In genomic region chr6:15331143-15331542, GRCh38 we compare ENCODE assay signal across 9 cellular contexts.
DNase-seq lines count a peak whose midpoint lies in the region; ATAC-seq and TF ChIP-seq lines count a peak whose summit lies in the region.
"Had no signal": no experiment of that assay in that cellular context is flagged by ENCODE, and none has a peak within 500 bp of the region (broad histone marks: within the 10 kb centered on the region; RNA-seq: fewer than 3 reads in every experiment).

No MANE protein-coding gene starts in this region.

- TF ChIP-seq POLR2A in NB4 (IDR thresholded peaks at IDR 0.05; ENCODE audit: extremely low read depth, insufficient read length) (no peak), erythroblast (IDR thresholded peaks at IDR 0.05; ENCODE audit: low read length) (no peak)

- no peaks in the 10 kb centered on the region for H3K27me3 Mint-ChIP-seq in activated CD8-positive, alpha-beta memory T cell treated with anti-CD3 and anti-CD28 coated beads, Interleukin-2, amount 10 ng/mL, durations not matched to agents 7 days and 5 days
- no peaks in the 10 kb centered on the region for H3K27me3 Mint-ChIP-seq in stimulated activated memory B cell treated with anti-CD40 and anti-IgM and Interleukin-4, amounts not matched to agents 10 μg/mL and 1 μg/mL and 100 μg/mL, for 72 hours

- H3K4me1 Mint-ChIP-seq in activated CD8-positive, alpha-beta memory T cell treated with anti-CD3 and anti-CD28 coated beads, Interleukin-2, amount 10 ng/mL, durations not matched to agents 7 days and 5 days: peaks cover 71% of the 10 kb centered on the region
- H3K4me1 Mint-ChIP-seq in stimulated activated memory B cell treated with anti-CD40 and anti-IgM and Interleukin-4, amounts not matched to agents 10 μg/mL and 1 μg/mL and 100 μg/mL, for 72 hours: peaks cover 85% of the 10 kb centered on the region

- CTCF ChIA-PET in activated CD8-positive, alpha-beta memory T cell treated with anti-CD3 and anti-CD28 coated beads, Interleukin-2, amount 10 ng/mL, durations not matched to agents 7 days and 5 days (lab: Charles Lee): no interaction called here

- peaks cover 6% of the 10 kb centered on the region for H3K36me3 Mint-ChIP-seq in activated CD8-positive, alpha-beta memory T cell treated with anti-CD3 and anti-CD28 coated beads, Interleukin-2, amount 10 ng/mL, durations not matched to agents 7 days and 5 days
- H3K36me3 Mint-ChIP-seq in stimulated activated memory B cell treated with anti-CD40 and anti-IgM and Interleukin-4, amounts not matched to agents 10 μg/mL and 1 μg/mL and 100 μg/mL, for 72 hours: peaks cover 8% of the 10 kb centered on the region

- no peaks in the 10 kb centered on the region for H3K27me3 ChIP-seq in right cardiac atrium (ENCODE audit: control insufficient read depth, insufficient read depth)

- intact Hi-C loops in right cardiac atrium (cut with DNase I): no loop called here

- no peaks in the 10 kb centered on the region for H3K9me3 ChIP-seq in right cardiac atrium (ENCODE audit: control insufficient read depth, low read length)

- H3K4me3 ChIP-seq in NB4 (ENCODE audit: low read depth, low read length): no peak overlapping the region
- no peak overlapping the region for H3K4me3 ChIP-seq in right cardiac atrium (ENCODE audit: low read length)

- no peak overlapping the region for H3K27ac ChIP-seq in right cardiac atrium (ENCODE audit: low read length)

- no peak for DNase-seq in activated CD8-positive, alpha-beta memory T cell treated with anti-CD3 and anti-CD28 coated beads, Interleukin-2, amount 10 ng/mL, durations not matched to agents 7 days and 5 days
- no peak for DNase-seq in activated CD8-positive, alpha-beta memory T cell treated with anti-CD3 and anti-CD28 coated beads, Interleukin-2, amount 50 U/mL, for 4 hours
- DNase-seq in NB4 (ENCODE audit: low read depth): peak; percentile 71
- DNase-seq in erythroblast (lab: John Stamatoyannopoulos, UW): peak; percentile 62 to 80
- no peak for DNase-seq in right cardiac atrium
- DNase-seq: NCI-H510A treated with DMSO at 0.1 percent for 48 hours had no signal

- H3K4me3 Mint-ChIP-seq in activated CD8-positive, alpha-beta memory T cell treated with anti-CD3 and anti-CD28 coated beads, Interleukin-2, amount 10 ng/mL, durations not matched to agents 7 days and 5 days: peak overlapping the region; percentile 42
- H3K4me3 Mint-ChIP-seq in stimulated activated memory B cell treated with anti-CD40 and anti-IgM and Interleukin-4, amounts not matched to agents 10 μg/mL and 1 μg/mL and 100 μg/mL, for 72 hours: peak overlapping the region; percentile 70

- H3K4me1 ChIP-seq in right cardiac atrium (ENCODE audit: control insufficient read depth, insufficient read depth, low read length): peaks cover 16% of the 10 kb centered on the region

- H3K9me3 Mint-ChIP-seq in activated CD8-positive, alpha-beta memory T cell treated with anti-CD3 and anti-CD28 coated beads, Interleukin-2, amount 10 ng/mL, durations not matched to agents 7 days and 5 days (ENCODE audit: low read depth): no peaks in the 10 kb centered on the region
- no peaks in the 10 kb centered on the region for H3K9me3 Mint-ChIP-seq in stimulated activated memory B cell treated with anti-CD40 and anti-IgM and Interleukin-4, amounts not matched to agents 10 μg/mL and 1 μg/mL and 100 μg/mL, for 72 hours

- peak; percentile 55 for ATAC-seq in activated CD8-positive, alpha-beta memory T cell treated with anti-CD3 and anti-CD28 coated beads, Interleukin-2, amount 10 ng/mL, durations not matched to agents 7 days and 5 days
- ATAC-seq in stimulated activated memory B cell treated with anti-CD40 and anti-IgM and Interleukin-4, amounts not matched to agents 10 μg/mL and 1 μg/mL and 100 μg/mL, for 72 hours: no peak
- no peak for ATAC-seq in HG02763 (IDR thresholded peaks at IDR 0.05; ENCODE audit: unreplicated experiment)
- ATAC-seq in right cardiac atrium: no peak
- no peak for ATAC-seq in GM18502 (IDR thresholded peaks at IDR 0.05; ENCODE audit: poor library complexity, unreplicated experiment)

- TF ChIP-seq CTCF in NB4 (IDR thresholded peaks at IDR 0.05; ENCODE audit: low read depth, low read length): no peak

- peak overlapping the region; percentile 78 for H3K27ac Mint-ChIP-seq in activated CD8-positive, alpha-beta memory T cell treated with anti-CD3 and anti-CD28 coated beads, Interleukin-2, amount 10 ng/mL, durations not matched to agents 7 days and 5 days
- H3K27ac Mint-ChIP-seq in stimulated activated memory B cell treated with anti-CD40 and anti-IgM and Interleukin-4, amounts not matched to agents 10 μg/mL and 1 μg/mL and 100 μg/mL, for 72 hours: peak overlapping the region; percentile 72

Comparison
In these comparisons a context has a peak if more than half of its experiments do, and no peak if none do; other contexts are left out.
1. DNase-seq: peak in NB4 (single experiment) and erythroblast (2 of 2); none in activated CD8-positive, alpha-beta memory T cell treated with anti-CD3 and anti-CD28 coated beads, Interleukin-2, amount 10 ng/mL, durations not matched to agents 7 days and 5 days (single experiment), activated CD8-positive, alpha-beta memory T cell treated with anti-CD3 and anti-CD28 coated beads, Interleukin-2, amount 50 U/mL, for 4 hours (single experiment) and right cardiac atrium (0 of 3).